ENCODE assay signal across 1 cellular context in the genomic region with DNA sequence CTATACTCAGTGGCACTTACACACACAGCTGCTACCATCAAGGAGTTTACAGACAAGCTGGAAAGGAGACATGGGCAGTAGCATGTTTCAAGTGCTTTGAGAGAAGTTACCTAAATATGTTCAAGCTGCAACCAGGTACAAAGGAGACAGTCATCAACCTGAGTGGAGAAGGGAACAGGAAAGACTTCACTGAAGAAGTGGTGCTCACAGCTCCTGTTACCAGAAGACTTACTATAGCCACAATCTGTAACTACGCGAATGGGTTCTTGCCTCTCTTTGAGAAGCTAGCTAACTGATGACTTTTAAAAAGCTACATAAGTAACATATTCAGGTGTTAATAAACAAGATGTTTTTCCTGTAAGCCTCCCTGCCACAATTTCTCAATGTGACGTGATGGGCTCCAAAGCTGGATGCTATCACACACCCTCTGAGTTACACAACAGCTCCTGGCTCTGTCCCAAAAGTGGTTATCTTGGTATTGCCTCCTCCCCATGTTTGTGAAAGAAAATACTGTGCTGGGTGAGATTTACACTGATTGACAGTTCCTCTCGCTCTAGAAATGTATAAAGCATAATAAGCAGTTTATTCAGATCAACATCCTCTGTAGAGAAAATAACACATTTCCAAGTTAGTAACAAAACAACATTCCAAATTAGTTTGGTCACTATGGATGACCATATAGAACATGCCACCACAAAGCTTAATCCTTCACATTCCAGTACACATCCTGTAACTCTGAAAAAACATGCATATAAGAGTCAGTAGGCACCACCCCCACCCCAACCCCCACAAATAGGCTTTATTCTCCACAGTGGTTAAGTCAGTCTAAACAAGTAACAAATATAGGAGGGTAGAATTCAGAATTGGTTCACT.
TF ChIP-seq lines count a peak whose summit lies in the region.

No MANE protein-coding gene starts in this region.

TF ChIP-seq in HepG2, 621 proteins besides CTCF, POLR2A, EP300 and RAD21 (continued from another document):
- TF ChIP-seq, protein P1, sequence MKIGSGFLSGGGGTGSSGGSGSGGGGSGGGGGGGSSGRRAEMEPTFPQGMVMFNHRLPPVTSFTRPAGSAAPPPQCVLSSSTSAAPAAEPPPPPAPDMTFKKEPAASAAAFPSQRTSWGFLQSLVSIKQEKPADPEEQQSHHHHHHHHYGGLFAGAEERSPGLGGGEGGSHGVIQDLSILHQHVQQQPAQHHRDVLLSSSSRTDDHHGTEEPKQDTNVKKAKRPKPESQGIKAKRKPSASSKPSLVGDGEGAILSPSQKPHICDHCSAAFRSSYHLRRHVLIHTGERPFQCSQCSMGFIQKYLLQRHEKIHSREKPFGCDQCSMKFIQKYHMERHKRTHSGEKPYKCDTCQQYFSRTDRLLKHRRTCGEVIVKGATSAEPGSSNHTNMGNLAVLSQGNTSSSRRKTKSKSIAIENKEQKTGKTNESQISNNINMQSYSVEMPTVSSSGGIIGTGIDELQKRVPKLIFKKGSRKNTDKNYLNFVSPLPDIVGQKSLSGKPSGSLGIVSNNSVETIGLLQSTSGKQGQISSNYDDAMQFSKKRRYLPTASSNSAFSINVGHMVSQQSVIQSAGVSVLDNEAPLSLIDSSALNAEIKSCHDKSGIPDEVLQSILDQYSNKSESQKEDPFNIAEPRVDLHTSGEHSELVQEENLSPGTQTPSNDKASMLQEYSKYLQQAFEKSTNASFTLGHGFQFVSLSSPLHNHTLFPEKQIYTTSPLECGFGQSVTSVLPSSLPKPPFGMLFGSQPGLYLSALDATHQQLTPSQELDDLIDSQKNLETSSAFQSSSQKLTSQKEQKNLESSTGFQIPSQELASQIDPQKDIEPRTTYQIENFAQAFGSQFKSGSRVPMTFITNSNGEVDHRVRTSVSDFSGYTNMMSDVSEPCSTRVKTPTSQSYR (CRISPR knock-in tag; IDR thresholded peaks at IDR 0.05; ENCODE audit: borderline replicate concordance) = no peak
- TF ChIP-seq, protein P2, sequence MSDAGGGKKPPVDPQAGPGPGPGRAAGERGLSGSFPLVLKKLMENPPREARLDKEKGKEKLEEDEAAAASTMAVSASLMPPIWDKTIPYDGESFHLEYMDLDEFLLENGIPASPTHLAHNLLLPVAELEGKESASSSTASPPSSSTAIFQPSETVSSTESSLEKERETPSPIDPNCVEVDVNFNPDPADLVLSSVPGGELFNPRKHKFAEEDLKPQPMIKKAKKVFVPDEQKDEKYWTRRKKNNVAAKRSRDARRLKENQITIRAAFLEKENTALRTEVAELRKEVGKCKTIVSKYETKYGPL (CRISPR knock-in tag; IDR thresholded peaks at IDR 0.05) = peak; percentile 55; the same call in 1 of the 2 replicates
- TF ChIP-seq, protein P3, sequence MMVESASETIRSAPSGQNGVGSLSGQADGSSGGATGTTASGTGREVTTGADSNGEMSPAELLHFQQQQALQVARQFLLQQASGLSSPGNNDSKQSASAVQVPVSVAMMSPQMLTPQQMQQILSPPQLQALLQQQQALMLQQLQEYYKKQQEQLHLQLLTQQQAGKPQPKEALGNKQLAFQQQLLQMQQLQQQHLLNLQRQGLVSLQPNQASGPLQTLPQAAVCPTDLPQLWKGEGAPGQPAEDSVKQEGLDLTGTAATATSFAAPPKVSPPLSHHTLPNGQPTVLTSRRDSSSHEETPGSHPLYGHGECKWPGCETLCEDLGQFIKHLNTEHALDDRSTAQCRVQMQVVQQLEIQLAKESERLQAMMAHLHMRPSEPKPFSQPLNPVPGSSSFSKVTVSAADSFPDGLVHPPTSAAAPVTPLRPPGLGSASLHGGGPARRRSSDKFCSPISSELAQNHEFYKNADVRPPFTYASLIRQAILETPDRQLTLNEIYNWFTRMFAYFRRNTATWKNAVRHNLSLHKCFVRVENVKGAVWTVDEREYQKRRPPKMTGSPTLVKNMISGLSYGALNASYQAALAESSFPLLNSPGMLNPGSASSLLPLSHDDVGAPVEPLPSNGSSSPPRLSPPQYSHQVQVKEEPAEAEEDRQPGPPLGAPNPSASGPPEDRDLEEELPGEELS (CRISPR knock-in tag; IDR thresholded peaks at IDR 0.05) = 0 out of 2 replicates have a peak, but pooled peaks have one; percentile 31
- TF ChIP-seq, protein P4, sequence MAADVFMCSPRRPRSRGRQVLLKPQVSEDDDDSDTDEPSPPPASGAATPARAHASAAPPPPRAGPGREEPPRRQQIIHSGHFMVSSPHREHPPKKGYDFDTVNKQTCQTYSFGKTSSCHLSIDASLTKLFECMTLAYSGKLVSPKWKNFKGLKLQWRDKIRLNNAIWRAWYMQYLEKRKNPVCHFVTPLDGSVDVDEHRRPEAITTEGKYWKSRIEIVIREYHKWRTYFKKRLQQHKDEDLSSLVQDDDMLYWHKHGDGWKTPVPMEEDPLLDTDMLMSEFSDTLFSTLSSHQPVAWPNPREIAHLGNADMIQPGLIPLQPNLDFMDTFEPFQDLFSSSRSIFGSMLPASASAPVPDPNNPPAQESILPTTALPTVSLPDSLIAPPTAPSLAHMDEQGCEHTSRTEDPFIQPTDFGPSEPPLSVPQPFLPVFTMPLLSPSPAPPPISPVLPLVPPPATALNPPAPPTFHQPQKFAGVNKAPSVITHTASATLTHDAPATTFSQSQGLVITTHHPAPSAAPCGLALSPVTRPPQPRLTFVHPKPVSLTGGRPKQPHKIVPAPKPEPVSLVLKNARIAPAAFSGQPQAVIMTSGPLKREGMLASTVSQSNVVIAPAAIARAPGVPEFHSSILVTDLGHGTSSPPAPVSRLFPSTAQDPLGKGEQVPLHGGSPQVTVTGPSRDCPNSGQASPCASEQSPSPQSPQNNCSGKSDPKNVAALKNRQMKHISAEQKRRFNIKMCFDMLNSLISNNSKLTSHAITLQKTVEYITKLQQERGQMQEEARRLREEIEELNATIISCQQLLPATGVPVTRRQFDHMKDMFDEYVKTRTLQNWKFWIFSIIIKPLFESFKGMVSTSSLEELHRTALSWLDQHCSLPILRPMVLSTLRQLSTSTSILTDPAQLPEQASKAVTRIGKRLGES (CRISPR knock-in tag; IDR thresholded peaks at IDR 0.05; ENCODE audit: borderline replicate concordance) = no peak
- TF ChIP-seq HNRNPK (IDR thresholded peaks at IDR 0.05; ENCODE audit: low read depth, low read length, poor library complexity, severe bottlenecking) (no peak), ZFX (CRISPR knock-in tag; IDR thresholded peaks at IDR 0.05; ENCODE audit: low read depth) (no peak), FOXA1 (IDR thresholded peaks at IDR 0.05) (no peak), FOXA1 (CRISPR knock-in tag; IDR thresholded peaks at IDR 0.05) (0 out of 2 replicates have a peak, but pooled peaks have one; percentile 5)
- TF ChIP-seq, protein P5, sequence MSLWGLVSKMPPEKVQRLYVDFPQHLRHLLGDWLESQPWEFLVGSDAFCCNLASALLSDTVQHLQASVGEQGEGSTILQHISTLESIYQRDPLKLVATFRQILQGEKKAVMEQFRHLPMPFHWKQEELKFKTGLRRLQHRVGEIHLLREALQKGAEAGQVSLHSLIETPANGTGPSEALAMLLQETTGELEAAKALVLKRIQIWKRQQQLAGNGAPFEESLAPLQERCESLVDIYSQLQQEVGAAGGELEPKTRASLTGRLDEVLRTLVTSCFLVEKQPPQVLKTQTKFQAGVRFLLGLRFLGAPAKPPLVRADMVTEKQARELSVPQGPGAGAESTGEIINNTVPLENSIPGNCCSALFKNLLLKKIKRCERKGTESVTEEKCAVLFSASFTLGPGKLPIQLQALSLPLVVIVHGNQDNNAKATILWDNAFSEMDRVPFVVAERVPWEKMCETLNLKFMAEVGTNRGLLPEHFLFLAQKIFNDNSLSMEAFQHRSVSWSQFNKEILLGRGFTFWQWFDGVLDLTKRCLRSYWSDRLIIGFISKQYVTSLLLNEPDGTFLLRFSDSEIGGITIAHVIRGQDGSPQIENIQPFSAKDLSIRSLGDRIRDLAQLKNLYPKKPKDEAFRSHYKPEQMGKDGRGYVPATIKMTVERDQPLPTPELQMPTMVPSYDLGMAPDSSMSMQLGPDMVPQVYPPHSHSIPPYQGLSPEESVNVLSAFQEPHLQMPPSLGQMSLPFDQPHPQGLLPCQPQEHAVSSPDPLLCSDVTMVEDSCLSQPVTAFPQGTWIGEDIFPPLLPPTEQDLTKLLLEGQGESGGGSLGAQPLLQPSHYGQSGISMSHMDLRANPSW (CRISPR knock-in tag; IDR thresholded peaks at IDR 0.05; ENCODE audit: borderline replicate concordance) = no peak
